19 cellular contexts compared by ENCODE assay signal in the genomic region with DNA sequence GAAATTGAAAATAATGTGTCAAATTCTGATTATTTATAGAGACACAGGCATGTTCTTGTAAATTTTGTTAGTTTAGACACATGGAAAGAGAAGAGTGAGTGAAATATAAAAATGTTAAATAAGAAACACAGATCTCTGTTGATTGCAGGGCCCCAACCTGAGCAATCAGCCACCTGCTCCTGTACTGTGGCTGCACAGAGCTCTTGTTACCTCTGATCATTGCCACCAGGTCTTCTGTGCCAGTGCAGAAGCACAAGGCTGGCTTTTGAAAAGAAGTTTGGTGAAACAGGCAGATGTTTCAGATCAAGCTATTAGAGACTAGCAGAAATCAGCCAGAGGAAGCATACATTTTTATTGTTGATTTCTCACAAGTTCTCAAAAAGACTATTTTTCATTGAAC.
DNase-seq lines count a peak whose midpoint lies in the region; ATAC-seq and TF ChIP-seq lines count a peak whose summit lies in the region.
"Had no signal": no experiment of that assay in that cellular context is flagged by ENCODE, and none has a peak within 500 bp of the region (broad histone marks: within the 10 kb centered on the region; RNA-seq: fewer than 3 reads in every experiment).

No MANE protein-coding gene starts in this region.

- H3K36me3 ChIP-seq in CD4-positive, CD25-positive, alpha-beta regulatory T cell (ENCODE audit: control insufficient read depth, insufficient read depth, low read length): no peaks in the 10 kb centered on the region
- H3K36me3 ChIP-seq: BLaER1 treated with 17β-estradiol and CSF1 and Interleukin-3, amounts not matched to agents 10 nM and 100 nM had no signal

- H3K4me1 ChIP-seq in CD4-positive, CD25-positive, alpha-beta regulatory T cell (ENCODE audit: control insufficient read depth, insufficient read depth, low read length, poor library complexity, severe bottlenecking): no peaks in the 10 kb centered on the region
- H3K4me1 ChIP-seq: BLaER1 treated with 17β-estradiol and CSF1 and Interleukin-3, amounts not matched to agents 10 nM and 100 nM; Caco-2 had no signal

- DNase-seq in T-helper 2 cell treated with Interferon-gamma antibody and Interleukin-4, amounts not matched to agents 5 μg/mL and 100 μg/mL, for 36 hours (ENCODE audit: low spot score): no peak
- DNase-seq in T-helper 2 cell (no peak), epithelial cell of prostate (ENCODE audit: low read depth, low spot score) (no peak), NCI-H1436 (lab: John Stamatoyannopoulos, UW) (no peak), NCI-H1694 (lab: John Stamatoyannopoulos, UW) (no peak), SIG-M5 (lab: John Stamatoyannopoulos, UW) (no peak)
- DNase-seq in CD4-positive, CD25-positive, alpha-beta regulatory T cell: no peak
- DNase-seq in activated CD8-positive, alpha-beta T cell treated with anti-CD3 and anti-CD28 coated beads for 36 hours: no peak
- DNase-seq: 8988T, Caco-2, H7, KG1, NCI-H1092 treated with DMSO at 0.1 percent for 48 hours, NCI-H187, NCI-H2171, NCI-H446 treated with DMSO at 0.1 percent for 48 hours, NCI-H774, PC-9 had no signal

- H3K27ac Mint-ChIP-seq in T-helper 2 cell treated with Interferon-gamma antibody and Interleukin-4, amounts not matched to agents 5 μg/mL and 100 μg/mL, for 36 hours: peak overlapping the region; percentile 62
- H3K27ac Mint-ChIP-seq in CD4-positive, CD25-positive, alpha-beta regulatory T cell: peak overlapping the region in 1 of 3 donors; percentile 86
- peak overlapping the region; percentile 58 for H3K27ac Mint-ChIP-seq in activated CD8-positive, alpha-beta T cell treated with anti-CD3 and anti-CD28 coated beads for 36 hours

- H3K9me3 ChIP-seq in CD4-positive, CD25-positive, alpha-beta regulatory T cell (ENCODE audit: control insufficient read depth in 2 of 2, low read length in 2 of 2): no peaks in the 10 kb centered on the region
- H3K9me3 ChIP-seq: BLaER1 treated with 17β-estradiol and CSF1 and Interleukin-3, amounts not matched to agents 10 nM and 100 nM; Caco-2 had no signal

- H3K36me3 Mint-ChIP-seq in T-helper 2 cell treated with Interferon-gamma antibody and Interleukin-4, amounts not matched to agents 5 μg/mL and 100 μg/mL, for 36 hours (ENCODE audit: low read depth): no peaks in the 10 kb centered on the region
- H3K36me3 Mint-ChIP-seq in CD4-positive, CD25-positive, alpha-beta regulatory T cell: no peaks in the 10 kb centered on the region
- no peaks in the 10 kb centered on the region for H3K36me3 Mint-ChIP-seq in activated CD8-positive, alpha-beta T cell treated with anti-CD3 and anti-CD28 coated beads for 36 hours (ENCODE audit: low read depth)

- H3K27me3 Mint-ChIP-seq in T-helper 2 cell treated with Interferon-gamma antibody and Interleukin-4, amounts not matched to agents 5 μg/mL and 100 μg/mL, for 36 hours (ENCODE audit: low read depth): no peaks in the 10 kb centered on the region
- no peaks in the 10 kb centered on the region for H3K27me3 Mint-ChIP-seq in CD4-positive, CD25-positive, alpha-beta regulatory T cell
- H3K27me3 Mint-ChIP-seq in activated CD8-positive, alpha-beta T cell treated with anti-CD3 and anti-CD28 coated beads for 36 hours: no peaks in the 10 kb centered on the region

- POLR2A ChIA-PET in activated CD8-positive, alpha-beta T cell treated with anti-CD3 and anti-CD28 coated beads for 36 hours (lab: Charles Lee): interaction anchor here (1.3 kb wide), 1 partner anchor 61 kb away, joined by 3 read pairs; no protein-coding TSS in a partner anchor

- no peak for TF ChIP-seq CTCF in activated CD8-positive, alpha-beta T cell treated with anti-CD3 and anti-CD28 coated beads for 36 hours (IDR thresholded peaks at IDR 0.05)

- no peak overlapping the region for H3K4me3 Mint-ChIP-seq in T-helper 2 cell treated with Interferon-gamma antibody and Interleukin-4, amounts not matched to agents 5 μg/mL and 100 μg/mL, for 36 hours
- H3K4me3 Mint-ChIP-seq in CD4-positive, CD25-positive, alpha-beta regulatory T cell: peak overlapping the region in 2 of 4 donors; percentile 52 to 58
- H3K4me3 Mint-ChIP-seq in activated CD8-positive, alpha-beta T cell treated with anti-CD3 and anti-CD28 coated beads for 36 hours: peak overlapping the region; percentile 32

- peak overlapping the region; percentile 33 for H3K27ac ChIP-seq in CD4-positive, CD25-positive, alpha-beta regulatory T cell (ENCODE audit: insufficient read depth, low read length, poor library complexity, severe bottlenecking)
- peak overlapping the region; percentile 25 for H3K27ac ChIP-seq in epithelial cell of prostate
- H3K27ac ChIP-seq: BLaER1 treated with 17β-estradiol and CSF1 and Interleukin-3, amounts not matched to agents 10 nM and 100 nM; PC-9 had no signal

- ATAC-seq in CD4-positive, CD25-positive, alpha-beta regulatory T cell (ENCODE audit: low read depth in 2 of 2): peak in 1 of 2 donors; percentile 31
- ATAC-seq in activated CD8-positive, alpha-beta T cell treated with anti-CD3 and anti-CD28 coated beads for 36 hours: no peak

- H3K4me3 ChIP-seq in CD4-positive, CD25-positive, alpha-beta regulatory T cell (ENCODE audit: low read depth, low read length): no peak overlapping the region
- H3K4me3 ChIP-seq: BLaER1 treated with 17β-estradiol and CSF1 and Interleukin-3, amounts not matched to agents 10 nM and 100 nM; PC-9 had no signal

- H3K9me3 Mint-ChIP-seq in T-helper 2 cell treated with Interferon-gamma antibody and Interleukin-4, amounts not matched to agents 5 μg/mL and 100 μg/mL, for 36 hours: no peaks in the 10 kb centered on the region
- no peaks in the 10 kb centered on the region for H3K9me3 Mint-ChIP-seq in CD4-positive, CD25-positive, alpha-beta regulatory T cell
- no peaks in the 10 kb centered on the region for H3K9me3 Mint-ChIP-seq in activated CD8-positive, alpha-beta T cell treated with anti-CD3 and anti-CD28 coated beads for 36 hours

- no peaks in the 10 kb centered on the region for H3K27me3 ChIP-seq in CD4-positive, CD25-positive, alpha-beta regulatory T cell (ENCODE audit: control insufficient read depth, insufficient read depth, low read length)
- H3K27me3 ChIP-seq: BLaER1 treated with 17β-estradiol and CSF1 and Interleukin-3, amounts not matched to agents 10 nM and 100 nM had no signal

- CTCF ChIA-PET in activated CD8-positive, alpha-beta T cell treated with anti-CD3 and anti-CD28 coated beads for 36 hours (lab: Charles Lee): interaction anchor here (0.7 to 1.8 kb wide), 8 partner anchors 12 to 462 kb away, joined by 3 to 5 read pairs (median 3); no protein-coding TSS in a partner anchor

- intact Hi-C loops in activated CD8-positive, alpha-beta T cell treated with anti-CD3 and anti-CD28 coated beads for 36 hours (cut with micrococcal nuclease): no loop called here

- H3K4me1 Mint-ChIP-seq in T-helper 2 cell treated with Interferon-gamma antibody and Interleukin-4, amounts not matched to agents 5 μg/mL and 100 μg/mL, for 36 hours (ENCODE audit: low read depth): peaks cover 26% of the 10 kb centered on the region
- peaks cover 0 to 27% (median 4%) of the 10 kb centered on the region in 4 donors for H3K4me1 Mint-ChIP-seq in CD4-positive, CD25-positive, alpha-beta regulatory T cell
- H3K4me1 Mint-ChIP-seq in activated CD8-positive, alpha-beta T cell treated with anti-CD3 and anti-CD28 coated beads for 36 hours (ENCODE audit: low read depth): peaks cover 29% of the 10 kb centered on the region
